Comparison of ENCODE assay signal across 18 cellular contexts in the genomic region with DNA sequence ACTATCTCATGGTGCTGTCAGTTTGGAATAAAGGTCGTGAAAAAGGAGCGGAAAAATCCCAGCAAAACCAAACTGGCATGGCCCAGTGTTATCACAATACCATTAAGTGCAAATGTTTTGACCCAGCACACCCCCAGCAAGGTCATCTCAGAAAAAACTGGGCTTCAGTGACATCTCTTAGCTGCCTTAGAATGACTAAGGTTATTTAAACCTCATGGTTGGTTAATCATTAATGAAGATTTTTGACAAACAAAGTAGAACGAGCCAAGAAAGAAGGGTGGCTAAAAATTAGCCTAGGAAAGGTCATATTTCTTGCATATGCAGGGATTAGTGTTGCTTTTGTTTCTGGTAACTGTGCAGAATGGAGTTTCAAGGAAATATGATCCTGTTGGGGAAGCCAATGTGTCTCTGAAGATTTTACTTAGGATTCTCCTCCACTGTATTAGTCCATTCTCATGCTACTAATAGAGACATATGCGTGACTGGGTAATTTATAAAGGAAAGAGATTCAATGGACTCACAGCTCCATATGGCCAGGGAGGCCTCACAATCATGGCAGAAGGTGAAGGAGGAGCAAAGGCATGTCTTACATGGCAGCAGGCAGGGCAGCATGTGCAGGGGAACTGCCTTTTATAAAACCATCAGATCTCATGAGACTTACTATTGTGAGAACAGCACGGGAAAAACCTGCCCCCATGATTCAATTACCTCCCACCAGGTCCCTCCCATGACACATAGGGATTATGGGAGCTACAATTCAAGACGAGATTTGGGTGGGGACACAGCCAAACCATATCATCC.
DNase-seq lines count a peak whose midpoint lies in the region; ATAC-seq, FAIRE-seq and TF ChIP-seq lines count a peak whose summit lies in the region.
"Had no signal": no experiment of that assay in that cellular context is flagged by ENCODE, and none has a peak within 500 bp of the region (broad histone marks: within the 10 kb centered on the region; RNA-seq: fewer than 3 reads in every experiment).

No MANE protein-coding gene starts in this region.

- peaks cover 21% of the 10 kb centered on the region for H3K36me3 Mint-ChIP-seq in activated T-helper 2 cell treated with anti-CD3 and anti-CD28 coated beads, Interferon-gamma antibody, Interleukin-2, Interleukin-4, amounts not matched to agents 10 μg/mL and 5 μg/mL and 100 μg/mL, durations not matched to agents 14 hours and 24 hours and 36 hours (ENCODE audit: low read depth)
- H3K36me3 Mint-ChIP-seq: CD8-positive, alpha-beta T cell had no signal

- intact Hi-C loops in colonic mucosa (cut with DNase I), result no loop called here
- intact Hi-C loops in mucosa of descending colon (cut with DNase I, micrococcal nuclease), result no loop called here
- intact Hi-C loops in activated T-helper 2 cell treated with anti-CD3 and anti-CD28 coated beads, Interferon-gamma antibody, Interleukin-2, Interleukin-4, amounts not matched to agents 10 μg/mL and 5 μg/mL and 100 μg/mL, durations not matched to agents 14 hours and 24 hours and 36 hours (cut with micrococcal nuclease), result no loop called here
- intact Hi-C loops in testis (cut with DNase I; ENCODE audit: low total_unique reads), result no loop called here

- no peak overlapping the region for H3K4me3 ChIP-seq in A549
- H3K4me3 ChIP-seq in colonic mucosa, result no peak overlapping the region
- no peak overlapping the region for H3K4me3 ChIP-seq in mucosa of descending colon
- no peak overlapping the region for H3K4me3 ChIP-seq in testis

- 19% methylated on average over 6 of the region's 6 CpGs for WGBS in A549 (ENCODE audit: missing lambda C conversion rate)
- 77 to 80% methylated on average over 6 of the region's 6 CpGs for WGBS in testis, 2 donors

- no peak overlapping the region for H3K27ac Mint-ChIP-seq in activated T-helper 2 cell treated with anti-CD3 and anti-CD28 coated beads, Interferon-gamma antibody, Interleukin-2, Interleukin-4, amounts not matched to agents 10 μg/mL and 5 μg/mL and 100 μg/mL, durations not matched to agents 14 hours and 24 hours and 36 hours
- H3K27ac Mint-ChIP-seq: CD8-positive, alpha-beta T cell had no signal

- no peak for TF ChIP-seq POLR2A in A549 (IDR thresholded peaks at IDR 0.05; ENCODE audit: low read length)
- no peak for TF ChIP-seq POLR2A in testis (IDR thresholded peaks at IDR 0.05)

- H3K4me1 ChIP-seq in A549 (peaks cover 45% of the 10 kb centered on the region), colonic mucosa (peaks cover 3% of the 10 kb centered on the region), mucosa of descending colon (ENCODE audit: low read depth) (peaks cover 13% of the 10 kb centered on the region), testis (no peaks in the 10 kb centered on the region)

- peak overlapping the region in 1 of 2 donors; percentile 32 for H3K9ac ChIP-seq in colonic mucosa (ENCODE audit: low read depth in 2 of 2, low read length in 2 of 2)

- DNase-seq in A549 (ENCODE audit: low read depth in 1 of 2, low spot score in 1 of 2) (peak; percentile 44 to 76), colonic mucosa (no peak), mucosa of descending colon (no peak), T1000 (lab: John Stamatoyannopoulos, UW) (no peak), GOT3 (lab: John Stamatoyannopoulos, UW) (no peak), testis (no peak)
- no peak for DNase-seq in activated T-helper 2 cell treated with anti-CD3 and anti-CD28 coated beads, Interferon-gamma antibody, Interleukin-2, Interleukin-4, amounts not matched to agents 10 μg/mL and 5 μg/mL and 100 μg/mL, durations not matched to agents 14 hours and 24 hours and 36 hours (ENCODE audit: low spot score)
- DNase-seq: activated CD4-positive, alpha-beta T cell treated with anti-CD3 and anti-CD28 coated beads, Interleukin-2, amount 50 U/mL, for 1 hour; activated naive CD8-positive, alpha-beta T cell treated with anti-CD3 and anti-CD28 coated beads, Interleukin-2, amount 10 ng/mL, durations not matched to agents 7 days and 5 days; activated T-cell treated with anti-CD3 and anti-CD28 coated beads, Interleukin-2, amount 50 U/mL, for 1 hour; CD8-positive, alpha-beta T cell; effector memory CD4-positive, alpha-beta T cell; NCI-H1105 treated with DMSO at 0.1 percent for 48 hours; stimulated activated CD4-positive, alpha-beta T cell treated with anti-CD3 and anti-CD28 coated beads, Interleukin-4, amount 100 ng/mL, for 24 hours; T-helper 9 cell had no signal

- peaks cover 17% of the 10 kb centered on the region for H3K9me3 Mint-ChIP-seq in activated T-helper 2 cell treated with anti-CD3 and anti-CD28 coated beads, Interferon-gamma antibody, Interleukin-2, Interleukin-4, amounts not matched to agents 10 μg/mL and 5 μg/mL and 100 μg/mL, durations not matched to agents 14 hours and 24 hours and 36 hours

- H3K9me3 ChIP-seq in A549 (no peaks in the 10 kb centered on the region), colonic mucosa (no peaks in the 10 kb centered on the region), mucosa of descending colon (no peaks in the 10 kb centered on the region), testis (no peaks in the 10 kb centered on the region)

- no peaks in the 10 kb centered on the region for H3K27me3 ChIP-seq in colonic mucosa
- H3K27me3 ChIP-seq in testis, result no peaks in the 10 kb centered on the region

- no peak; a peak in 1 of 5 replicates for TF ChIP-seq EP300 in A549 (IDR thresholded peaks at IDR 0.05)

- H3K36me3 ChIP-seq in colonic mucosa (no peaks in the 10 kb centered on the region), mucosa of descending colon (ENCODE audit: low read depth) (no peaks in the 10 kb centered on the region), testis (ENCODE audit: low read depth, missing control alignments) (no peaks in the 10 kb centered on the region)

- no peak for FAIRE-seq in A549 (lab: Jason Lieb, UNC)
- FAIRE-seq: G401.6 had no signal

- ATAC-seq in A549, result peak; percentile 78 to 91
- peak; percentile 41 for ATAC-seq in HG03175 (IDR thresholded peaks at IDR 0.05; ENCODE audit: unreplicated experiment)
- peak; percentile 60 for ATAC-seq in mucosa of descending colon
- ATAC-seq: CD8-positive, alpha-beta T cell; HCT116 had no signal

- TF ChIP-seq RAD21 in A549 (conservative IDR thresholded peaks at IDR 0.05 in 1 of 2, IDR thresholded peaks at IDR 0.05 in 1 of 2), result no peak; a peak in 1 of 5 replicates

- H3K27ac ChIP-seq in A549 (peak overlapping the region; percentile 78 to 89), colonic mucosa (peak overlapping the region; percentile 46), testis (no peak overlapping the region)

- peaks cover 2% of the 10 kb centered on the region for H3K4me1 Mint-ChIP-seq in activated T-helper 2 cell treated with anti-CD3 and anti-CD28 coated beads, Interferon-gamma antibody, Interleukin-2, Interleukin-4, amounts not matched to agents 10 μg/mL and 5 μg/mL and 100 μg/mL, durations not matched to agents 14 hours and 24 hours and 36 hours (ENCODE audit: low read depth)

- POLR2A ChIA-PET in A549 (lab: Yijun Ruan, JAX), result no interaction called here

- TF ChIP-seq CTCF in A549 (IDR thresholded peaks at IDR 0.05) (no peak), colonic mucosa (IDR thresholded peaks at IDR 0.05) (no peak), mucosa of descending colon (IDR thresholded peaks at IDR 0.05) (no peak), testis (IDR thresholded peaks at IDR 0.05) (no peak)

- CTCF ChIA-PET in A549 (lab: Yijun Ruan, JAX), result interaction anchor here (0.8 kb wide), 1 partner anchor 93 kb away, joined by 3 read pairs; no protein-coding TSS in a partner anchor

- H3K4me2 ChIP-seq in A549, result peak overlapping the region; percentile 71

- no peaks in the 10 kb centered on the region for H3K27me3 Mint-ChIP-seq in activated T-helper 2 cell treated with anti-CD3 and anti-CD28 coated beads, Interferon-gamma antibody, Interleukin-2, Interleukin-4, amounts not matched to agents 10 μg/mL and 5 μg/mL and 100 μg/mL, durations not matched to agents 14 hours and 24 hours and 36 hours (ENCODE audit: low read depth)

- H3K4me3 Mint-ChIP-seq in activated T-helper 2 cell treated with anti-CD3 and anti-CD28 coated beads, Interferon-gamma antibody, Interleukin-2, Interleukin-4, amounts not matched to agents 10 μg/mL and 5 μg/mL and 100 μg/mL, durations not matched to agents 14 hours and 24 hours and 36 hours (ENCODE audit: low read depth), result no peak overlapping the region
- H3K4me3 Mint-ChIP-seq: activated naive CD8-positive, alpha-beta T cell treated with anti-CD3 and anti-CD28 coated beads, Interleukin-2, amount 10 ng/mL, durations not matched to agents 7 days and 5 days; CD8-positive, alpha-beta T cell had no signal

TF ChIP-seq in A549, 52 proteins besides CTCF, POLR2A, EP300 and RAD21:
- peak; percentile 21; the same call in 1 of the 2 replicates for TF ChIP-seq GATA3 (IDR thresholded peaks at IDR 0.05; ENCODE audit: borderline replicate concordance)
- TF ChIP-seq HOXB5 (CRISPR knock-in tag; IDR thresholded peaks at IDR 0.05), result no peak
- 0 out of 5 replicates have a peak, but pooled peaks of 1 of the 2 experiments have one; percentile 33 for TF ChIP-seq JUN (IDR thresholded peaks at IDR 0.05)
- TF ChIP-seq ZSCAN20 (CRISPR knock-in tag; IDR thresholded peaks at IDR 0.05), result no peak
- TF ChIP-seq ESRRA (IDR thresholded peaks at IDR 0.05; ENCODE audit: borderline replicate concordance, low read length), result peak; percentile 62; the same call in 1 of the 2 replicates
- TF ChIP-seq FOSL2 (IDR thresholded peaks at IDR 0.05), result no peak
- peak; percentile 34; the same call in 1 of the 2 replicates for TF ChIP-seq FOSL2 (CRISPR knock-in tag; IDR thresholded peaks at IDR 0.05)
- no peak for TF ChIP-seq TP53 (CRISPR knock-in tag; IDR thresholded peaks at IDR 0.05)
- TF ChIP-seq NFE2L2 (conservative IDR thresholded peaks at IDR 0.05; ENCODE audit: low read length), result 0 out of 2 replicates have a peak, but pooled peaks have one; percentile 24
- TF ChIP-seq FOSB (CRISPR knock-in tag; IDR thresholded peaks at IDR 0.05), result no peak
- no peak for TF ChIP-seq KDM1A (IDR thresholded peaks at IDR 0.05; ENCODE audit: low read depth)
- TF ChIP-seq MAFK (IDR thresholded peaks at IDR 0.05; ENCODE audit: partially characterized antibody), result peak; percentile 81

Comparison
In these comparisons a context has a peak if more than half of its experiments do, and no peak if none do; other contexts are left out.
1. DNase-seq: peak in A549 (2 of 2); none in colonic mucosa (single experiment), mucosa of descending colon (0 of 3), T1000 (single experiment), GOT3 (single experiment), activated T-helper 2 cell treated with anti-CD3 and anti-CD28 coated beads, Interferon-gamma antibody, Interleukin-2, Interleukin-4, amounts not matched to agents 10 μg/mL and 5 μg/mL and 100 μg/mL, durations not matched to agents 14 hours and 24 hours and 36 hours (single experiment) and testis (single experiment).
2. H3K27ac ChIP-seq: peak in A549 (2 of 2) and colonic mucosa (single experiment); none in testis (0 of 2).
3. Peak in every context shown above with its lines, with median percentiles within 50 percentile points of each other: ATAC-seq.